ENCODE assay signal across 16 cellular contexts in genomic region chr6:54588176-54588575, GRCh38.
DNase-seq lines count a peak whose midpoint lies in the region; ATAC-seq and TF ChIP-seq lines count a peak whose summit lies in the region.
"Had no signal": no experiment of that assay in that cellular context is flagged by ENCODE, and none has a peak within 500 bp of the region (broad histone marks: within the 10 kb centered on the region; RNA-seq: fewer than 3 reads in every experiment).

No MANE protein-coding gene starts in this region.

- no peak overlapping the region for H3K23ac ChIP-seq in neuronal stem cell (ENCODE audit: low read depth, low read length, poor library complexity)

- POLR2A ChIA-PET in PC-3 (lab: Charles Lee; ENCODE audit: unreplicated experiment): no interaction called here
- POLR2A ChIA-PET in RWPE1 (lab: Yijun Ruan, JAX; ENCODE audit: low non-redundant PET): no interaction called here

- no peak overlapping the region for H4K91ac ChIP-seq in neuronal stem cell (ENCODE audit: low read depth, low read length, poor library complexity)

- no peak for ATAC-seq in PC-3

- H2AK5ac ChIP-seq in neuronal stem cell (ENCODE audit: low read depth, low read length): no peak overlapping the region

- intact Hi-C loops in PC-3 (cut with micrococcal nuclease) (no loop called here), prostate gland (cut with DNase I) (no loop called here)

- no peak overlapping the region for H3K4ac ChIP-seq in neuronal stem cell (ENCODE audit: low read length)

- no peaks in the 10 kb centered on the region for H4K20me1 ChIP-seq in PC-3 (ENCODE audit: low read length)
- H4K20me1 ChIP-seq in smooth muscle cell (ENCODE audit: low read depth): no peaks in the 10 kb centered on the region

- BruUV-seq in PC-3 (replicated peaks; lab: Mats Ljungman, UMichigan): no TSS peak

- H3K14ac ChIP-seq in neuronal stem cell (ENCODE audit: low read length): no peak overlapping the region

- no peak overlapping the region for H3K4me3 ChIP-seq in PC-3 (ENCODE audit: low read length)
- H3K4me3 ChIP-seq in choroid plexus epithelial cell (ENCODE audit: low read depth, low read length): no peak overlapping the region
- no peak overlapping the region for H3K4me3 ChIP-seq in neuronal stem cell (ENCODE audit: low read length in 2 of 2)
- H3K4me3 ChIP-seq in smooth muscle cell: no peak overlapping the region
- no peak overlapping the region for H3K4me3 ChIP-seq in prostate gland
- H3K4me3 ChIP-seq: HAP-1 had no signal

- no peak for TF ChIP-seq POLR2A in prostate gland (IDR thresholded peaks at IDR 0.05)

- H3K4me1 ChIP-seq in PC-3 (ENCODE audit: insufficient read depth, low read length) (peaks cover 7% of the 10 kb centered on the region; the same call in 1 of the 2 replicates), neuronal stem cell (ENCODE audit: control insufficient read depth in 2 of 2, insufficient read depth in 1 of 2, low read depth in 1 of 2, low read length in 2 of 2) (no peaks in the 10 kb centered on the region), smooth muscle cell (ENCODE audit: low read depth) (no peaks in the 10 kb centered on the region), prostate gland (replicated peaks) (no peaks in the 10 kb centered on the region)
- H3K4me1 ChIP-seq: BE2C, HAP-1 had no signal

- no peaks in the 10 kb centered on the region for H3K79me1 ChIP-seq in neuronal stem cell (ENCODE audit: low read depth, low read length)

- H2BK12ac ChIP-seq in neuronal stem cell (ENCODE audit: low read length): no peak overlapping the region

- H3K9me3 ChIP-seq in PC-3 (ENCODE audit: low read length) (no peaks in the 10 kb centered on the region), neuronal stem cell (replicated peaks in 1 of 2; ENCODE audit: control insufficient read depth in 2 of 2, insufficient read depth in 1 of 2, low read depth in 1 of 2, low read length in 2 of 2) (peaks cover 0 to 9% of the 10 kb centered on the region in 2 donors), smooth muscle cell (replicated peaks; ENCODE audit: low read depth) (no peaks in the 10 kb centered on the region), prostate gland (no peaks in the 10 kb centered on the region)
- H3K9me3 ChIP-seq: BE2C, HAP-1 had no signal

- H3K27me3 ChIP-seq in PC-3 (ENCODE audit: low read length) (no peaks in the 10 kb centered on the region), neuronal stem cell (ENCODE audit: control insufficient read depth in 3 of 3, insufficient read depth in 3 of 3, low read depth in 1 of 3, low read length in 3 of 3) (no peaks in the 10 kb centered on the region), smooth muscle cell (ENCODE audit: low read depth) (no peaks in the 10 kb centered on the region), prostate gland (replicated peaks; ENCODE audit: insufficient read depth) (no peaks in the 10 kb centered on the region)
- H3K27me3 ChIP-seq: BE2C had no signal

- no peak overlapping the region for H3K18ac ChIP-seq in neuronal stem cell (ENCODE audit: low read length)

- WGBS in neuronal stem cell (ENCODE audit: extremely low coverage in 2 of 2, insufficient read length in 2 of 2, insufficient replicate concordance in 1 of 2), 2 donors: no CpG with 5 or more reads among the region's 1 CpG
- 94% methylated on average over 1 of the region's 1 CpG for WGBS in smooth muscle cell (ENCODE audit: low lambda C conversion rate)
- WGBS in prostate gland: 89% methylated on average over 1 of the region's 1 CpG

- TF ChIP-seq CTCF in PC-3 (conservative IDR thresholded peaks at IDR 0.05; ENCODE audit: low read depth, low read length) (no peak), choroid plexus epithelial cell (conservative IDR thresholded peaks at IDR 0.05; ENCODE audit: low read depth, low read length) (no peak), smooth muscle cell (IDR thresholded peaks at IDR 0.05; ENCODE audit: borderline replicate concordance, insufficient read depth, poor library complexity, severe bottlenecking) (no peak), RWPE1 (conservative IDR thresholded peaks at IDR 0.05; ENCODE audit: low read depth) (no peak), prostate gland (IDR thresholded peaks at IDR 0.05) (no peak)

- no peak overlapping the region for H2BK120ac ChIP-seq in neuronal stem cell (ENCODE audit: low read depth, low read length)

- no peak overlapping the region for H2BK15ac ChIP-seq in neuronal stem cell (ENCODE audit: low read length)

- H2AFZ ChIP-seq in PC-3 (ENCODE audit: low read length) (0 out of 2 replicates have a peak overlapping the region, but pooled peaks have one; percentile 24), neuronal stem cell (ENCODE audit: low read length) (peak overlapping the region; percentile 38), smooth muscle cell (ENCODE audit: low read depth) (peak overlapping the region; percentile 28)

- no peak overlapping the region for H4K8ac ChIP-seq in neuronal stem cell (ENCODE audit: low read depth, low read length)

- H2BK5ac ChIP-seq in neuronal stem cell (ENCODE audit: low read length): no peak overlapping the region

- no peaks in the 10 kb centered on the region for H3K9me2 ChIP-seq in PC-3 (replicated peaks; ENCODE audit: low read length)

- H3K4me2 ChIP-seq in PC-3 (ENCODE audit: low read length) (no peak overlapping the region), neuronal stem cell (ENCODE audit: insufficient read depth, low read length, poor library complexity, severe bottlenecking) (no peak overlapping the region), smooth muscle cell (no peak overlapping the region)

- no peak overlapping the region for H3K27ac ChIP-seq in PC-3 (ENCODE audit: low read length)
- H3K27ac ChIP-seq in neuronal stem cell (replicated peaks; ENCODE audit: low read length): no peak overlapping the region
- H3K27ac ChIP-seq in smooth muscle cell (ENCODE audit: low read depth): no peak overlapping the region
- no peak overlapping the region for H3K27ac ChIP-seq in RWPE1
- no peak overlapping the region for H3K27ac ChIP-seq in prostate gland
- H3K27ac ChIP-seq: C4-2B had no signal

- no peaks in the 10 kb centered on the region for H3F3A ChIP-seq in PC-3 (ENCODE audit: low read length, unreplicated experiment)
- H3F3A ChIP-seq in smooth muscle cell (ENCODE audit: low read depth): no peaks in the 10 kb centered on the region

- CTCF ChIA-PET in PC-3 (lab: Charles Lee) (no interaction called here), RWPE1 (lab: Yijun Ruan, JAX) (no interaction called here)

- no peak overlapping the region for H3K9ac ChIP-seq in PC-3 (ENCODE audit: low read length)
- no peak overlapping the region for H3K9ac ChIP-seq in neuronal stem cell (ENCODE audit: low read depth, low read length, poor library complexity)
- no peak overlapping the region for H3K9ac ChIP-seq in smooth muscle cell (ENCODE audit: low read depth)

- no peak for DNase-seq in PC-3
- DNase-seq in choroid plexus epithelial cell (ENCODE audit: low read depth): peak; percentile 55
- DNase-seq in neuronal stem cell (ENCODE audit: low spot score): no peak
- no peak for DNase-seq in smooth muscle cell (lab: John Stamatoyannopoulos, UW; ENCODE audit: unreplicated experiment)
- DNase-seq in midbrain (lab: John Stamatoyannopoulos, UW): no peak
- DNase-seq in RWPE1 (ENCODE audit: low spot score): no peak
- DNase-seq in prostate gland (ENCODE audit: low spot score): no peak
- DNase-seq: BE2C; CD4-positive, alpha-beta memory T cell; COR-L47; DMS153; DMS79 treated with DMSO at 0.1 percent for 48 hours; GDM1; GOT3 had no signal

- H3K79me2 ChIP-seq in PC-3 (ENCODE audit: low read length) (no peaks in the 10 kb centered on the region), smooth muscle cell (ENCODE audit: low read depth) (no peaks in the 10 kb centered on the region)

- no peaks in the 10 kb centered on the region for H3K36me3 ChIP-seq in PC-3 (ENCODE audit: low read depth, low read length)
- no peaks in the 10 kb centered on the region for H3K36me3 ChIP-seq in neuronal stem cell (replicated peaks in 1 of 2; ENCODE audit: control insufficient read depth in 2 of 2, insufficient read depth in 2 of 2, low read length in 2 of 2)
- no peaks in the 10 kb centered on the region for H3K36me3 ChIP-seq in smooth muscle cell (ENCODE audit: low read depth)
- H3K36me3 ChIP-seq in prostate gland: no peaks in the 10 kb centered on the region
- H3K36me3 ChIP-seq: BE2C, HAP-1 had no signal
